Comparison of ENCODE assay signal across 19 cellular contexts in genomic region chr12:64258576-64258975, GRCh38.
"Had no signal": no experiment of that assay in that cellular context is flagged by ENCODE, and none has a peak within 500 bp of the region (broad histone marks: within the 10 kb centered on the region; RNA-seq: fewer than 3 reads in every experiment).

No MANE protein-coding gene starts in this region.

- H3K36me3 ChIP-seq: cardiac muscle cell, esophagus squamous epithelium, left lung, upper lobe of right lung had no signal

- DNase-seq: activated B cell treated with CpG ODN at 0.5 μM for 24 hours; activated CD4-positive, alpha-beta memory T cell treated with anti-CD3 and anti-CD28 coated beads for 36 hours; activated CD4-positive, alpha-beta T cell treated with anti-CD3 and anti-CD28 coated beads for 4 hours; activated naive CD4-positive, alpha-beta T cell; activated naive CD8-positive, alpha-beta T cell treated with anti-CD3 and anti-CD28 coated beads for 36 hours; activated T-cell treated with anti-CD3 and anti-CD28 coated beads for 4 hours; amniotic stem cell; dermis blood vessel endothelial cell; effector memory CD8-positive, alpha-beta T cell; esophagus squamous epithelium; left lung; midbrain; nephron progenitor cell; nucleus accumbens; posterior cingulate gyrus; stimulated activated naive B cell treated with anti-CD40 and anti-IgM and Interleukin-4, amounts not matched to agents 10 μg/mL and 1 μg/mL and 100 μg/mL, for 72 hours; upper lobe of right lung had no signal

- H3K9me3 ChIP-seq: esophagus squamous epithelium, left lung, upper lobe of right lung had no signal

- H3K27ac ChIP-seq: cardiac muscle cell, esophagus squamous epithelium, left lung, upper lobe of right lung had no signal

- FAIRE-seq: keratinocyte had no signal

- ATAC-seq: effector memory CD8-positive, alpha-beta T cell; left lung; stimulated activated naive B cell treated with anti-CD40 and anti-IgM and Interleukin-4, amounts not matched to agents 10 μg/mL and 1 μg/mL and 100 μg/mL, for 72 hours; upper lobe of right lung had no signal

- H3K27me3 ChIP-seq: cardiac muscle cell, esophagus squamous epithelium, left lung, upper lobe of right lung had no signal

- H3K4me3 ChIP-seq: cardiac muscle cell, esophagus squamous epithelium, left lung, upper lobe of right lung had no signal

- H3K4me1 ChIP-seq: esophagus squamous epithelium, left lung, upper lobe of right lung had no signal
